Comparison of ENCODE assay signal across 14 cellular contexts in genomic region chr9:121975801-121976277, GRCh38.
DNase-seq lines count a peak whose midpoint lies in the region; TF ChIP-seq lines count a peak whose summit lies in the region.
"Had no signal": no experiment of that assay in that cellular context is flagged by ENCODE, and none has a peak within 500 bp of the region (broad histone marks: within the 10 kb centered on the region; RNA-seq: fewer than 3 reads in every experiment).

No MANE protein-coding gene starts in this region.

- no peak overlapping the region for H3K4me3 Mint-ChIP-seq in nephron progenitor cell
- H3K4me3 Mint-ChIP-seq: natural killer cell had no signal

- H3K4me1 Mint-ChIP-seq in nephron progenitor cell, result peaks cover 7% of the 10 kb centered on the region
- H3K4me1 Mint-ChIP-seq: natural killer cell had no signal

- H3K36me3 Mint-ChIP-seq in nephron progenitor cell (ENCODE audit: low read depth), result peaks cover 3% of the 10 kb centered on the region

- peak overlapping the region; percentile 3 for H3K27ac Mint-ChIP-seq in nephron progenitor cell
- H3K27ac Mint-ChIP-seq: natural killer cell had no signal

- no peak overlapping the region for H3K4me3 ChIP-seq in fibroblast of mammary gland (ENCODE audit: control insufficient read depth, low read depth, low read length)
- H3K4me3 ChIP-seq: BLaER1 had no signal

- H3K9me3 Mint-ChIP-seq in nephron progenitor cell, result peaks cover 10% of the 10 kb centered on the region
- H3K9me3 Mint-ChIP-seq: natural killer cell had no signal

- no peak for TF ChIP-seq CTCF in fibroblast of mammary gland (conservative IDR thresholded peaks at IDR 0.05; ENCODE audit: control insufficient read depth, insufficient read depth, low read depth, low read length)
- no peak for TF ChIP-seq CTCF in nephron progenitor cell (IDR thresholded peaks at IDR 0.05)

- DNase-seq in Caki2 (ENCODE audit: low read depth), result peak; percentile 79
- peak; percentile 9 for DNase-seq in NCI-H526 treated with DMSO at 0.1 percent for 48 hours (lab: John Stamatoyannopoulos, UW)
- DNase-seq in fibroblast of mammary gland (ENCODE audit: low read depth), result peak; percentile 58
- DNase-seq in nephron progenitor cell, result no peak
- no peak for DNase-seq in iPS-NIHi7 (ENCODE audit: extremely low spot score)
- DNase-seq in NCI-H69 (lab: John Stamatoyannopoulos, UW), result no peak
- DNase-seq in NCI-H2029 (lab: John Stamatoyannopoulos, UW), result no peak
- DNase-seq in hepatic stellate cell (ENCODE audit: low spot score), result no peak
- DNase-seq: activated CD4-positive, alpha-beta T cell treated with anti-CD3 and anti-CD28 coated beads for 4 hours; aorta; Kasumi-1; natural killer cell; NCI-H2107 had no signal

- H3K27me3 Mint-ChIP-seq in nephron progenitor cell (ENCODE audit: low read depth, poor library complexity), result peaks cover 8% of the 10 kb centered on the region

- in situ Hi-C loops in Caki2 (cut with HindIII; ENCODE audit: low pct_unique_long_range_greater_than_20kb, low sequenced_read_pairs), result no loop called here

Comparison
In these comparisons a context has a peak if more than half of its experiments do, and no peak if none do; other contexts are left out.
1. DNase-seq: peak in Caki2 (single experiment), NCI-H526 treated with DMSO at 0.1 percent for 48 hours (single experiment) and fibroblast of mammary gland (single experiment); none in nephron progenitor cell (single experiment), iPS-NIHi7 (single experiment), NCI-H69 (single experiment), NCI-H2029 (single experiment) and hepatic stellate cell (single experiment).